In genomic region chr1:219924348-219924747, GRCh38 we compare ENCODE assay signal across 1 cellular context.
TF ChIP-seq lines count a peak whose summit lies in the region.

No MANE protein-coding gene starts in this region.

TF ChIP-seq in K562, 482 proteins besides CTCF, POLR2A, EP300 and RAD21:
- TF ChIP-seq ZNF717 (CRISPR knock-in tag; IDR thresholded peaks at IDR 0.05) (no peak), PURB (CRISPR knock-in tag; IDR thresholded peaks at IDR 0.05; ENCODE audit: low read depth) (no peak)
